In genomic region chr15:78392430-78392829, GRCh38 we compare ENCODE assay signal across 19 cellular contexts. TPM values are rescaled to one million over a fixed set of nuclear protein-coding genes. Genes with fewer than 3 reads are reported as not detected.
DNase-seq lines count a peak whose midpoint lies in the region; ATAC-seq, FAIRE-seq and TF ChIP-seq lines count a peak whose summit lies in the region.
"Had no signal": no experiment of that assay in that cellular context is flagged by ENCODE, and none has a peak within 500 bp of the region (broad histone marks: within the 10 kb centered on the region; RNA-seq: fewer than 3 reads in every experiment).

No MANE protein-coding gene starts in this region.

- no peaks in the 10 kb centered on the region for H3K9me3 ChIP-seq in smooth muscle cell (replicated peaks; ENCODE audit: low read depth)
- H3K9me3 ChIP-seq: gastrocnemius medialis, neutrophil had no signal

- DNase-seq in DMS153 (lab: John Stamatoyannopoulos, UW): peak; percentile 84
- peak; percentile 64 for DNase-seq in NCI-H146 (lab: John Stamatoyannopoulos, UW)
- DNase-seq in mesenteric fat pad (ENCODE audit: low spot score): peak; percentile 57
- DNase-seq in urothelium cell line (ENCODE audit: low spot score): no peak
- DNase-seq in NCI-H2227 (lab: John Stamatoyannopoulos, UW; ENCODE audit: unreplicated experiment): no peak
- DNase-seq in stimulated activated naive CD8-positive, alpha-beta T cell treated with anti-CD3 and anti-CD28 coated beads, Interleukin-15, amount 100 ng/mL, for 72 hours: no peak
- DNase-seq in smooth muscle cell (lab: John Stamatoyannopoulos, UW; ENCODE audit: unreplicated experiment): no peak
- DNase-seq: activated CD8-positive, alpha-beta memory T cell treated with anti-CD3 and anti-CD28 coated beads, Interleukin-2, amount 50 U/mL, for 48 hours; gastrocnemius medialis; H9; mesendoderm; NCI-H1694 treated with DMSO at 0.1 percent for 48 hours; stimulated activated naive CD4-positive, alpha-beta T cell; T-cell had no signal

- no peak overlapping the region for H3K27ac Mint-ChIP-seq in stimulated activated naive CD8-positive, alpha-beta T cell treated with anti-CD3 and anti-CD28 coated beads, Interleukin-15, amount 100 ng/mL, for 72 hours
- H3K27ac Mint-ChIP-seq: activated naive CD4-positive, alpha-beta T cell treated with anti-CD3 and anti-CD28 coated beads, Interleukin-2, amount 50 U/mL, for 72 hours; H9; T-cell had no signal

- no peak for TF ChIP-seq CTCF in smooth muscle cell (IDR thresholded peaks at IDR 0.05; ENCODE audit: borderline replicate concordance, insufficient read depth, poor library complexity, severe bottlenecking)

- H3K4me2 ChIP-seq in smooth muscle cell: no peak overlapping the region

- ATAC-seq in stimulated activated naive CD8-positive, alpha-beta T cell treated with anti-CD3 and anti-CD28 coated beads, Interleukin-15, amount 100 ng/mL, for 72 hours: no peak
- ATAC-seq: activated CD4-positive, CD25-positive, alpha-beta regulatory T cell treated with anti-CD3 and anti-CD28 coated beads, Interleukin-2, amount 50 U/mL, for 24 hours; activated naive CD4-positive, alpha-beta T cell treated with anti-CD3 and anti-CD28 coated beads, Interleukin-2, amount 50 U/mL, for 72 hours; gastrocnemius medialis; T-cell had no signal

- FAIRE-seq in urothelium cell line (lab: Jason Lieb, UNC): no peak

- no peak overlapping the region for H3K27ac ChIP-seq in smooth muscle cell (ENCODE audit: low read depth)
- H3K27ac ChIP-seq: gastrocnemius medialis, neutrophil had no signal

- no peaks in the 10 kb centered on the region for H3K36me3 ChIP-seq in smooth muscle cell (ENCODE audit: low read depth)
- H3K36me3 ChIP-seq: gastrocnemius medialis, neutrophil had no signal

- H3K79me2 ChIP-seq in smooth muscle cell (ENCODE audit: low read depth): no peaks in the 10 kb centered on the region

- H3K9ac ChIP-seq in smooth muscle cell (ENCODE audit: low read depth): no peak overlapping the region

- no peaks in the 10 kb centered on the region for H3K27me3 Mint-ChIP-seq in stimulated activated naive CD8-positive, alpha-beta T cell treated with anti-CD3 and anti-CD28 coated beads, Interleukin-15, amount 100 ng/mL, for 72 hours

- H3K4me3 ChIP-seq in smooth muscle cell: no peak overlapping the region
- H3K4me3 ChIP-seq: gastrocnemius medialis had no signal

- no peak overlapping the region for H2AFZ ChIP-seq in smooth muscle cell (ENCODE audit: low read depth)

- H4K20me1 ChIP-seq in smooth muscle cell (ENCODE audit: low read depth): no peaks in the 10 kb centered on the region

- no peaks in the 10 kb centered on the region for H3K4me1 Mint-ChIP-seq in stimulated activated naive CD8-positive, alpha-beta T cell treated with anti-CD3 and anti-CD28 coated beads, Interleukin-15, amount 100 ng/mL, for 72 hours
- H3K4me1 Mint-ChIP-seq: T-cell had no signal

- no peaks in the 10 kb centered on the region for H3K27me3 ChIP-seq in smooth muscle cell (ENCODE audit: low read depth)
- H3K27me3 ChIP-seq: neutrophil had no signal

- no peak overlapping the region for H3K4me3 Mint-ChIP-seq in stimulated activated naive CD8-positive, alpha-beta T cell treated with anti-CD3 and anti-CD28 coated beads, Interleukin-15, amount 100 ng/mL, for 72 hours
- H3K4me3 Mint-ChIP-seq: H9, T-cell had no signal

- H3K4me1 ChIP-seq in smooth muscle cell (ENCODE audit: low read depth): peaks cover 15% of the 10 kb centered on the region
- H3K4me1 ChIP-seq: gastrocnemius medialis had no signal

- no peaks in the 10 kb centered on the region for H3K9me3 Mint-ChIP-seq in stimulated activated naive CD8-positive, alpha-beta T cell treated with anti-CD3 and anti-CD28 coated beads, Interleukin-15, amount 100 ng/mL, for 72 hours
- H3K9me3 Mint-ChIP-seq: activated naive CD4-positive, alpha-beta T cell treated with anti-CD3 and anti-CD28 coated beads, Interleukin-2, amount 50 U/mL, for 72 hours had no signal

- WGBS in smooth muscle cell (ENCODE audit: low lambda C conversion rate): 73% methylated on average over 4 of the region's 4 CpGs

- H3F3A ChIP-seq in smooth muscle cell (ENCODE audit: low read depth): no peaks in the 10 kb centered on the region

TF ChIP-seq in PFSK-1, 5 proteins besides CTCF, POLR2A, EP300 and RAD21:
- TF ChIP-seq FOXP2 (optimal IDR thresholded peaks at IDR 0.05; ENCODE audit: borderline replicate concordance, extremely low read depth, extremely low read length, insufficient read depth): peak; percentile 97
- TF ChIP-seq TAF1 (IDR thresholded peaks at IDR 0.05; ENCODE audit: borderline replicate concordance, insufficient read depth, low read length): no peak

RNA-seq across cellular contexts. Expression of gene IREB2, which starts 45.6 kb away (rescaled TPM):
- 19.4 TPM for polyA plus RNA-seq in PFSK-1 (2012; ENCODE audit: insufficient read length, low read depth)
- total RNA-seq in mesenteric fat pad (57.1 TPM), smooth muscle cell (34.3 and 52.0 TPM in 2 replicates)
- 13.6 and 14.1 TPM in 2 replicates for polyA plus RNA-seq in smooth muscle cell

RNA-seq across cellular contexts. Expression of gene CRABP1, which starts 52.3 kb away (rescaled TPM):
- polyA plus RNA-seq in PFSK-1 (2012; ENCODE audit: insufficient read length, low read depth): 0.70 TPM
- total RNA-seq in mesenteric fat pad (not detected), smooth muscle cell (1.2 and 12.9 TPM in 2 replicates)
- 1.8 and 8.8 TPM in 2 replicates for polyA plus RNA-seq in smooth muscle cell
- total RNA-seq: gastrocnemius medialis, OCI-LY7 had no signal

Comparison
In these comparisons a context has a peak if more than half of its experiments do, and no peak if none do; other contexts are left out.
1. DNase-seq: peak in DMS153 (single experiment), NCI-H146 (single experiment) and mesenteric fat pad (single experiment); none in urothelium cell line (single experiment), NCI-H2227 (single experiment), stimulated activated naive CD8-positive, alpha-beta T cell treated with anti-CD3 and anti-CD28 coated beads, Interleukin-15, amount 100 ng/mL, for 72 hours (0 of 2) and smooth muscle cell (single experiment).